Comparison of ENCODE assay signal across 1 cellular context in the genomic region with DNA sequence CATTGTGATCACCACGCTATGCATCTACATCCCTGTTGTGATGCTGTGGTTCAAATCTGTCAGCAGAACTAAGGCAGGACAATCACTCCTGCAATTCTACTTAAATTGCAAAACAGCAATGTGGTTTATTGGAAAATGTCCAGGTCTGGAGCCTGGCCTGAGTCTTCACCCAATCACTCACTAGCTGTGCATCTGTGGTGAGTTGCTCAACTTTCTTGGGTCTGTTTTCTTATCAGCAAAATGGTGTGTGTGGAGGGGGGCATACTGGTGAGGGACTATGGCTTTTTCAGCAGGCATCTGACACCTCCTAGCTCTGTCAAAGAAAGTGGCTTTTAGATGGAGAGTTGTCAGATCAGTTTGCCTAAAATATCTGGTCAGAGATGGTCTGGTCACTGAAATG.
TF ChIP-seq lines count a peak whose summit lies in the region.

No MANE protein-coding gene starts in this region.

TF ChIP-seq in SK-N-SH, 30 proteins besides CTCF, POLR2A, EP300 and RAD21 (continued from another document):
- TF ChIP-seq MEF2A (IDR thresholded peaks at IDR 0.05; ENCODE audit: borderline replicate concordance, low read depth) (no peak), RFX5 (IDR thresholded peaks at IDR 0.05; ENCODE audit: low read length) (no peak), FOSL2 (IDR thresholded peaks at IDR 0.05; ENCODE audit: borderline replicate concordance, low read depth) (no peak), JUND (IDR thresholded peaks at IDR 0.05) (no peak)
- TF ChIP-seq, protein P1, sequence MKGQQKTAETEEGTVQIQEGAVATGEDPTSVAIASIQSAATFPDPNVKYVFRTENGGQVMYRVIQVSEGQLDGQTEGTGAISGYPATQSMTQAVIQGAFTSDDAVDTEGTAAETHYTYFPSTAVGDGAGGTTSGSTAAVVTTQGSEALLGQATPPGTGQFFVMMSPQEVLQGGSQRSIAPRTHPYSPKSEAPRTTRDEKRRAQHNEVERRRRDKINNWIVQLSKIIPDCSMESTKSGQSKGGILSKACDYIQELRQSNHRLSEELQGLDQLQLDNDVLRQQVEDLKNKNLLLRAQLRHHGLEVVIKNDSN (IDR thresholded peaks at IDR 0.05; ENCODE audit: borderline replicate concordance, low read depth): no peak
